19 cellular contexts compared by ENCODE assay signal in the genomic region with DNA sequence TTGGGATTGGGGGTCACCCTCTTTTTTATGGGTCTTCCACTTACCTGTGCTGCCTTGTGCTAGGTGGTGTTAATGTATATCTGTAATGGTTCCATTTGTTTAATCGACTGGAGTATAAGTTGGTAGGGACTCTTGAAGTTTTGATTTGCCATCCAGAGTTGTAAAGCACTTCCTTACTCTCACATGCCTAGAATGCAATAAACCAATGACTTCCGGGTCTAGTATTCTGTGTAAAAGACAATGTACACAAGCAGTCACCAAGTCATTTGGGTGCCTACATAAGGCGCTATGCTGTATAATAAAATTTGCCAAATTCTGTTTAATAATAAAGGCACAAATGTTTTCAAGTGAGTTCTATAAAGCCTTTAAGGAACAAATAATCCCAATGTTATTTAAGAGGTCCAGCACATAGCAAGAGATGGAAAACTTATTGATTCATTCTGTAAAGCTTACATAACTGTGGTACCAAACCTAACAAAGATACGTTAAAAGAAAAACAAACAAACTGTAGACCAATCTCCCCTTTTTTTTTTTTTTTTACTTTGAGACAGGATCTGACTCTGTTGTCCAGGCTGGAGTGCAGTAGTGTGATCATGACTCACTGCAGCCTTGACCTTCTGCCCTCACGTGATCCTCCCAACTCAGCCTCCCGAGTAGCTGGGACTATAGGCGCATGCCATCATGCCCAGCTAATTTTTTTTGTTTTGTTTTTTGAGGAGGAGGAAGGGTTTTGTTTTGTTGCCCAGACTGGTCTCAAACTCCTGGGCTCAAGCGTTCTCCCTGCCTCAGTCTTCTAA. TPM values are rescaled to one million over a fixed set of nuclear protein-coding genes. Genes with fewer than 3 reads are reported as not detected.
DNase-seq lines count a peak whose midpoint lies in the region; ATAC-seq, FAIRE-seq and TF ChIP-seq lines count a peak whose summit lies in the region.
"Had no signal": no experiment of that assay in that cellular context is flagged by ENCODE, and none has a peak within 500 bp of the region (broad histone marks: within the 10 kb centered on the region; RNA-seq: fewer than 3 reads in every experiment).

No MANE protein-coding gene starts in this region.

- no TSS peak for BruUV-seq in HepG2 (replicated peaks; lab: Mats Ljungman, UMichigan)

- CTCF ChIA-PET in HepG2 (lab: Yijun Ruan, JAX; ENCODE audit: low intra/inter-chr PET ratio, low total read pairs), result no interaction called here

- H3K9ac ChIP-seq in HepG2 (ENCODE audit: insufficient read depth, low read depth, low read length), result no peak overlapping the region
- H3K9ac ChIP-seq in astrocyte (ENCODE audit: low read length), result no peak overlapping the region
- H3K9ac ChIP-seq: BLaER1 treated with 17β-estradiol and CSF1 and Interleukin-3, amounts not matched to agents 10 nM and 100 nM had no signal

- intact Hi-C loops in HepG2 (cut with micrococcal nuclease; ENCODE audit: unreplicated experiment) (no loop called here), right lobe of liver (cut with DNase I) (no loop called here), left colon (cut with DNase I, micrococcal nuclease) (no loop called here), lower leg skin (cut with DNase I; ENCODE audit: low total_unique reads) (no loop called here)

- no peak overlapping the region for H3K27ac Mint-ChIP-seq in astrocyte (ENCODE audit: unreplicated experiment)

- H3K4me3 Mint-ChIP-seq in astrocyte (ENCODE audit: unreplicated experiment), result no peak overlapping the region

- H3K36me3 Mint-ChIP-seq in astrocyte (ENCODE audit: low read depth, unreplicated experiment), result peaks cover 3% of the 10 kb centered on the region

- POLR2A ChIA-PET in HepG2 (lab: Yijun Ruan, JAX), result no interaction called here

- no peaks in the 10 kb centered on the region for H3K27me3 ChIP-seq in HepG2 (ENCODE audit: control insufficient read depth in 1 of 2, insufficient read depth in 2 of 2, low read length in 2 of 2)
- H3K27me3 ChIP-seq in right lobe of liver, result no peaks in the 10 kb centered on the region
- no peaks in the 10 kb centered on the region for H3K27me3 ChIP-seq in astrocyte (ENCODE audit: insufficient read depth, low read length)

- H3K9me3 ChIP-seq in HepG2 (ENCODE audit: low read length) (no peaks in the 10 kb centered on the region), right lobe of liver (no peaks in the 10 kb centered on the region), astrocyte (ENCODE audit: insufficient read depth, low read depth, low read length) (no peaks in the 10 kb centered on the region)
- H3K9me3 ChIP-seq: BLaER1 treated with 17β-estradiol and CSF1 and Interleukin-3, amounts not matched to agents 10 nM and 100 nM; HAP-1 had no signal

- no peak overlapping the region for H3K4me3 ChIP-seq in HepG2 (replicated peaks in 1 of 3; ENCODE audit: insufficient read depth in 1 of 3, low read depth in 2 of 3, low read length in 3 of 3)
- no peak overlapping the region for H3K4me3 ChIP-seq in right lobe of liver
- H3K4me3 ChIP-seq in astrocyte (ENCODE audit: insufficient read depth, low read depth, low read length), result no peak overlapping the region
- no peak overlapping the region for H3K4me3 ChIP-seq in lower leg skin (ENCODE audit: low read depth, poor library complexity, severe bottlenecking)
- H3K4me3 ChIP-seq: BLaER1 treated with 17β-estradiol and CSF1 and Interleukin-3, amounts not matched to agents 10 nM and 100 nM; HAP-1 had no signal

- TF ChIP-seq EP300 in HepG2 (IDR thresholded peaks at IDR 0.05; ENCODE audit: low read depth in 2 of 2, low read length in 2 of 2), result no peak
- TF ChIP-seq EP300 in HepG2 (CRISPR knock-in tag; IDR thresholded peaks at IDR 0.05; ENCODE audit: borderline replicate concordance), result no peak

- 72% methylated on average over 7 of the region's 8 CpGs for WGBS in HepG2 (ENCODE audit: low lambda C conversion rate)
- WGBS in right lobe of liver (ENCODE audit: insufficient coverage, low coverage, low lambda C conversion rate, missing lambda C conversion rate), result 67% methylated on average over 8 of the region's 8 CpGs
- 81 to 94% methylated on average over 8 of the region's 8 CpGs for WGBS in lower leg skin, 2 donors

- no peaks in the 10 kb centered on the region for H3K9me3 Mint-ChIP-seq in astrocyte (ENCODE audit: unreplicated experiment)

- no peak for TF ChIP-seq RAD21 in HepG2 (CRISPR knock-in tag; IDR thresholded peaks at IDR 0.05)

- ATAC-seq in HepG2, result no peak
- ATAC-seq in right lobe of liver, result no peak
- peak; percentile 92 for ATAC-seq in left colon
- no peak for ATAC-seq in HG03097 (IDR thresholded peaks at IDR 0.05; ENCODE audit: low FRiP score, unreplicated experiment)
- no peak for ATAC-seq in GM18505 (IDR thresholded peaks at IDR 0.05; ENCODE audit: unreplicated experiment)
- ATAC-seq: PC-3, SK-N-SH treated with all-trans-retinoic acid at 6 μM for 48 hours had no signal

- H3K27me3 Mint-ChIP-seq in astrocyte (ENCODE audit: low read depth, unreplicated experiment), result no peaks in the 10 kb centered on the region

- no peak overlapping the region for H3K27ac ChIP-seq in HepG2 (ENCODE audit: extremely low read length, insufficient read depth, low read length)
- H3K27ac ChIP-seq in right lobe of liver, result no peak overlapping the region
- no peak overlapping the region for H3K27ac ChIP-seq in astrocyte (ENCODE audit: low read depth, low read length)
- H3K27ac ChIP-seq: 22Rv1; BLaER1 treated with 17β-estradiol and CSF1 and Interleukin-3, amounts not matched to agents 10 nM and 100 nM had no signal

- H3K4me2 ChIP-seq in HepG2 (ENCODE audit: low read depth, low read length) (no peak overlapping the region), astrocyte (ENCODE audit: low read length) (no peak overlapping the region)
- H3K4me2 ChIP-seq: BLaER1 treated with 17β-estradiol and CSF1 and Interleukin-3, amounts not matched to agents 10 nM and 100 nM had no signal

- TF ChIP-seq CTCF in HepG2 (CRISPR knock-in tag; IDR thresholded peaks at IDR 0.05) (no peak), right lobe of liver (IDR thresholded peaks at IDR 0.05) (no peak), astrocyte (IDR thresholded peaks at IDR 0.05; ENCODE audit: insufficient read depth, low read depth, low read length) (no peak), lower leg skin (IDR thresholded peaks at IDR 0.05) (no peak)

- H2AFZ ChIP-seq in HepG2 (ENCODE audit: low read length) (no peak overlapping the region), astrocyte (ENCODE audit: low read depth, low read length) (no peak overlapping the region)

- in situ Hi-C loops in HepG2 (cut with HindIII; ENCODE audit: extremely low pct_ligation_motif_present, low pct_unique_long_range_greater_than_20kb), result no loop called here

- no peaks in the 10 kb centered on the region for H3K4me1 ChIP-seq in HepG2 (ENCODE audit: insufficient read depth, low read length)
- peaks cover 0 to 7% (median 2%) of the 10 kb centered on the region in 4 donors for H3K4me1 ChIP-seq in right lobe of liver
- no peaks in the 10 kb centered on the region for H3K4me1 ChIP-seq in astrocyte (ENCODE audit: insufficient read depth, low read length)
- H3K4me1 ChIP-seq: BLaER1 treated with 17β-estradiol and CSF1 and Interleukin-3, amounts not matched to agents 10 nM and 100 nM; HAP-1 had no signal

- H3K36me3 ChIP-seq in HepG2 (replicated peaks in 1 of 2; ENCODE audit: control insufficient read depth in 1 of 2, insufficient read depth in 2 of 2, low read length in 2 of 2) (peaks cover 0 to 7% of the 10 kb centered on the region in 2 experiments; a peak in 2 of 5 replicates), right lobe of liver (peaks cover 0 to 5% (median 0%) of the 10 kb centered on the region in 4 donors), astrocyte (ENCODE audit: insufficient read depth, low read length) (peaks cover 6% of the 10 kb centered on the region)

- no peaks in the 10 kb centered on the region for H3K79me2 ChIP-seq in HepG2 (ENCODE audit: insufficient read depth, low read length)
- no peaks in the 10 kb centered on the region for H3K79me2 ChIP-seq in astrocyte (ENCODE audit: insufficient read depth, low read length)

- no peak for TF ChIP-seq POLR2A in HepG2 (IDR thresholded peaks at IDR 0.05; ENCODE audit: insufficient read depth in 1 of 2, low read depth in 2 of 2, low read length in 2 of 2)
- no peak for TF ChIP-seq POLR2A in right lobe of liver (IDR thresholded peaks at IDR 0.05)
- no peak for TF ChIP-seq POLR2A in GM18505 (IDR thresholded peaks at IDR 0.05; ENCODE audit: borderline replicate concordance, extremely low read depth, insufficient read depth, insufficient read length)
- no peak for TF ChIP-seq POLR2A in lower leg skin (IDR thresholded peaks at IDR 0.05)

- no peaks in the 10 kb centered on the region for H3K4me1 Mint-ChIP-seq in astrocyte (ENCODE audit: low read depth, unreplicated experiment)

- no peaks in the 10 kb centered on the region for H4K20me1 ChIP-seq in HepG2 (ENCODE audit: insufficient read depth, low read length)
- H4K20me1 ChIP-seq in astrocyte (ENCODE audit: insufficient read depth, low read length), result no peaks in the 10 kb centered on the region

- DNase-seq in HepG2 (ENCODE audit: low spot score), result peak; percentile 3
- no peak for DNase-seq in right lobe of liver
- DNase-seq in astrocyte (ENCODE audit: low read depth), result no peak
- DNase-seq in left colon, result no peak
- no peak for DNase-seq in NCI-H1694 treated with DMSO at 0.1 percent for 48 hours (lab: John Stamatoyannopoulos, UW)
- DNase-seq in lower leg skin (ENCODE audit: low spot score in 2 of 2), result no peak
- DNase-seq: KBM-7, NCI-H1092 treated with DMSO at 0.1 percent for 48 hours, NCI-H187, NCI-H446, PC-3 had no signal

- FAIRE-seq in HepG2 (lab: Jason Lieb, UNC), result no peak
- peak; percentile 72 for FAIRE-seq in astrocyte (lab: Jason Lieb, UNC)
- FAIRE-seq: GM18507, HTR-8/SVneo had no signal

RNA-seq across cellular contexts. Expression of a gene that starts 41.5 kb away (rescaled TPM):
- total RNA-seq in HepG2 (2016; rRNA removed; fragmentation: Illumina TruSeq; extraction: Trizol), result 4.6 and 13.3 TPM in 2 replicates
- 13.4 and 14.5 TPM in 2 replicates for total RNA-seq in HepG2 (2016; cell fraction: cytosol; rRNA removed; fragmentation: Illumina TruSeq; extraction: Trizol; ENCODE audit: low read depth)
- total RNA-seq in HepG2 (2016; cell fraction: insoluble cytoplasmic fraction; rRNA removed; fragmentation: Illumina TruSeq; extraction: Trizol), result 5.2 and 15.1 TPM in 2 replicates
- 6.1 TPM in 2 replicates for total RNA-seq in HepG2 (2016; cell fraction: membrane; rRNA removed; fragmentation: Illumina TruSeq; extraction: Trizol)
- 7.8 TPM in 2 replicates for total RNA-seq in HepG2 (2016; cell fraction: nucleus; rRNA removed; fragmentation: Illumina TruSeq; extraction: Trizol)
- 21.3 and 25.2 TPM in 2 replicates for polyA plus RNA-seq in HepG2 (2011; rRNA removed)
- 10.8 and 17.9 TPM in 2 replicates for polyA plus RNA-seq in HepG2 (2011; cell fraction: cytosol; rRNA removed)
- polyA plus RNA-seq in HepG2 (2011; cell fraction: nucleus; rRNA removed), result 5.2 and 8.4 TPM in 2 replicates
- 67.8 and 88.5 TPM in 2 replicates for polyA plus RNA-seq in HepG2 (2012)
- 5.5 and 6.8 TPM in 2 replicates for polyA plus RNA-seq in HepG2 (2016; cell fraction: cytosol; fragmentation: Illumina TruSeq; extraction: Trizol; ENCODE audit: low read depth)
- 52.6 and 54.1 TPM in 2 replicates for polyA plus RNA-seq in HepG2 (2016; cell fraction: insoluble cytoplasmic fraction; fragmentation: Illumina TruSeq; extraction: Trizol; ENCODE audit: low read depth)
- 14.1 and 14.5 TPM in 2 replicates for polyA plus RNA-seq in HepG2 (2016; cell fraction: membrane; fragmentation: Illumina TruSeq; extraction: Trizol; ENCODE audit: low read depth)
- 23.0 and 24.4 TPM in 2 replicates for polyA plus RNA-seq in HepG2 (2016; cell fraction: nucleus; fragmentation: Illumina TruSeq; extraction: Trizol; ENCODE audit: insufficient read depth, low read depth)
- polyA minus RNA-seq in HepG2 (2011; rRNA and poly(A)+ RNA removed; ENCODE audit: low replicate concordance), result 4.3 and 14.3 TPM in 2 replicates
- polyA minus RNA-seq in HepG2 (2011; cell fraction: cytosol; rRNA and poly(A)+ RNA removed), result 13.1 and 21.0 TPM in 2 replicates
- 13.9 and 15.9 TPM in 2 replicates for polyA minus RNA-seq in HepG2 (2011; cell fraction: nucleus; rRNA and poly(A)+ RNA removed)
- 10 to 100 TPM in 3 of 6 experiments, 1 to 10 TPM in 3; 5.0 to 11.1 (median 9.0) TPM for total RNA-seq in right lobe of liver
- total RNA-seq in astrocyte, result 20.2 and 20.6 TPM in 2 replicates
- 10 to 100 TPM; 19.7 to 22.1 TPM for total RNA-seq in left colon
- 1 to 10 TPM; 3.2 to 9.1 (median 4.8) TPM for total RNA-seq in lower leg skin

RNA-seq across cellular contexts. Expression of a gene that starts 45.4 kb away (rescaled TPM):
- total RNA-seq in HepG2 (2016; rRNA removed; fragmentation: Illumina TruSeq; extraction: Trizol) (17.0 and 34.4 TPM in 2 replicates), right lobe of liver (1 to 10 TPM; 5.2 to 7.3 (median 6.1) TPM), astrocyte (34.9 and 39.3 TPM in 2 replicates), left colon (10 to 100 TPM; 15.7 to 16.8 TPM), lower leg skin (10 to 100 TPM in 3 of 4 donors, 1 to 10 TPM in 1; 7.5 to 11.8 (median 10.3) TPM)
- 2.1 and 2.5 TPM in 2 replicates for total RNA-seq in HepG2 (2016; cell fraction: cytosol; rRNA removed; fragmentation: Illumina TruSeq; extraction: Trizol; ENCODE audit: low read depth)
- total RNA-seq in HepG2 (2016; cell fraction: insoluble cytoplasmic fraction; rRNA removed; fragmentation: Illumina TruSeq; extraction: Trizol), result 15.2 and 34.4 TPM in 2 replicates
- total RNA-seq in HepG2 (2016; cell fraction: membrane; rRNA removed; fragmentation: Illumina TruSeq; extraction: Trizol), result 6.4 and 6.8 TPM in 2 replicates
- 15.3 and 17.2 TPM in 2 replicates for total RNA-seq in HepG2 (2016; cell fraction: nucleus; rRNA removed; fragmentation: Illumina TruSeq; extraction: Trizol)
- polyA plus RNA-seq in HepG2 (2011; rRNA removed), result 4.2 and 4.8 TPM in 2 replicates
- polyA plus RNA-seq in HepG2 (2011; cell fraction: cytosol; rRNA removed), result 1.7 and 2.8 TPM in 2 replicates
- 2.9 and 3.8 TPM in 2 replicates for polyA plus RNA-seq in HepG2 (2011; cell fraction: nucleus; rRNA removed)
- 6.1 and 8.0 TPM in 2 replicates for polyA plus RNA-seq in HepG2 (2012)
- 0.36 and 0.43 TPM in 2 replicates for polyA plus RNA-seq in HepG2 (2016; cell fraction: cytosol; fragmentation: Illumina TruSeq; extraction: Trizol; ENCODE audit: low read depth)
- polyA plus RNA-seq in HepG2 (2016; cell fraction: insoluble cytoplasmic fraction; fragmentation: Illumina TruSeq; extraction: Trizol; ENCODE audit: low read depth), result 19.2 and 22.1 TPM in 2 replicates
- 1.3 and 1.8 TPM in 2 replicates for polyA plus RNA-seq in HepG2 (2016; cell fraction: membrane; fragmentation: Illumina TruSeq; extraction: Trizol; ENCODE audit: low read depth)
- 14.2 and 14.4 TPM in 2 replicates for polyA plus RNA-seq in HepG2 (2016; cell fraction: nucleus; fragmentation: Illumina TruSeq; extraction: Trizol; ENCODE audit: insufficient read depth, low read depth)
- 2.8 and 9.9 TPM in 2 replicates for polyA minus RNA-seq in HepG2 (2011; rRNA and poly(A)+ RNA removed; ENCODE audit: low replicate concordance)
- 7.2 and 7.6 TPM in 2 replicates for polyA minus RNA-seq in HepG2 (2011; cell fraction: cytosol; rRNA and poly(A)+ RNA removed)
- polyA minus RNA-seq in HepG2 (2011; cell fraction: nucleus; rRNA and poly(A)+ RNA removed), result 9.7 and 11.7 TPM in 2 replicates
